In genomic region chr19:5211217-5211822, GRCh38 we compare ENCODE assay signal across 27 cellular contexts.
"Had no signal": no experiment of that assay in that cellular context is flagged by ENCODE, and none has a peak within 500 bp of the region (broad histone marks: within the 10 kb centered on the region; RNA-seq: fewer than 3 reads in every experiment).

No MANE protein-coding gene starts in this region.

- DNase-seq: islet precursor cell; left ventricle myocardium inferior; mesendoderm; naive B cell; natural killer cell; nephron progenitor cell; psoas muscle; stimulated activated CD4-positive, alpha-beta T cell treated with anti-CD3 and anti-CD28 coated beads, Interleukin-12 subunit alpha, Interleukin-12 subunit beta, amount 100 ng/mL, for 4 hours; stimulated activated CD4-positive, alpha-beta T cell treated with anti-CD3 and anti-CD28 coated beads, Interleukin-15, amount 100 ng/mL, for 24 hours; stimulated activated CD4-positive, alpha-beta T cell treated with anti-CD3 and anti-CD28 coated beads, Interleukin-2, amount 100 ng/mL, for 24 hours; stimulated activated CD4-positive, alpha-beta T cell treated with anti-CD3 and anti-CD28 coated beads, Interleukin-4, amount 100 ng/mL, for 1 hour; stimulated activated naive B cell treated with anti-CD40 and anti-IgM and Interleukin-4, amounts not matched to agents 10 μg/mL and 1 μg/mL and 100 μg/mL, for 72 hours; stimulated activated naive CD8-positive, alpha-beta T cell treated with anti-CD3 and anti-CD28 coated beads, Interleukin-15, Interleukin-2, amounts not matched to agents 100 U/mL and 50 U/mL, for 24 hours; stomach; testis; thyroid gland; transverse colon had no signal

- H3K4me2 ChIP-seq: hepatocyte, neural progenitor cell had no signal

- H3K27ac Mint-ChIP-seq: mesothelial cell of epicardium; naive B cell; natural killer cell; nephron progenitor cell; neural progenitor cell; stimulated activated naive B cell treated with anti-CD40 and anti-IgM and Interleukin-4, amounts not matched to agents 10 μg/mL and 1 μg/mL and 100 μg/mL, for 72 hours had no signal

- ATAC-seq: natural killer cell; pancreas; psoas muscle; sciatic nerve; stimulated activated naive B cell treated with anti-CD40 and anti-IgM and Interleukin-4, amounts not matched to agents 10 μg/mL and 1 μg/mL and 100 μg/mL, for 72 hours; stimulated activated naive CD8-positive, alpha-beta T cell treated with anti-CD3 and anti-CD28 coated beads, Interleukin-15, Interleukin-2, amounts not matched to agents 100 U/mL and 50 U/mL, for 24 hours had no signal

- H3K27ac ChIP-seq: hepatocyte, left ventricle myocardium inferior, neural progenitor cell, neutrophil, pancreas, psoas muscle, skin epidermis, stomach, testis, thyroid gland, transverse colon, upper lobe of left lung, vagina had no signal

- H3K9me3 Mint-ChIP-seq: natural killer cell had no signal

- H3K4me1 Mint-ChIP-seq: mesothelial cell of epicardium, nephron progenitor cell, neural progenitor cell had no signal

- H3K9ac ChIP-seq: neural progenitor cell had no signal

- H3K79me2 ChIP-seq: hepatocyte had no signal

- H3K27me3 Mint-ChIP-seq: naive B cell had no signal

- H3K4me3 Mint-ChIP-seq: mesothelial cell of epicardium; natural killer cell; nephron progenitor cell; neural progenitor cell; stimulated activated naive B cell treated with anti-CD40 and anti-IgM and Interleukin-4, amounts not matched to agents 10 μg/mL and 1 μg/mL and 100 μg/mL, for 72 hours had no signal

- H3K36me3 Mint-ChIP-seq: natural killer cell had no signal

- H3K9me3 ChIP-seq: left ventricle myocardium inferior, neutrophil, pancreas, psoas muscle, testis, thyroid gland, transverse colon, vagina had no signal

- H3K27me3 ChIP-seq: hepatocyte, neural progenitor cell, neutrophil, pancreas, stomach, testis, thyroid gland, transverse colon, upper lobe of left lung, vagina had no signal

- H3K4me1 ChIP-seq: left ventricle myocardium inferior, neural progenitor cell, pancreas, psoas muscle, stomach, testis, thyroid gland, transverse colon, upper lobe of left lung, vagina had no signal

- FAIRE-seq: pancreas had no signal

- H2AFZ ChIP-seq: hepatocyte, neural progenitor cell had no signal

- H3K4me3 ChIP-seq: hepatocyte, left ventricle myocardium inferior, lung, neural progenitor cell, pancreas, psoas muscle, skin epidermis, stomach, testis, thyroid gland, transverse colon, upper lobe of left lung, vagina had no signal
